ENCODE assay signal across 15 cellular contexts in genomic region chr6:47094351-47094925, GRCh38. TPM values are rescaled to one million over a fixed set of nuclear protein-coding genes. Genes with fewer than 3 reads are reported as not detected.
DNase-seq lines count a peak whose midpoint lies in the region; ATAC-seq and TF ChIP-seq lines count a peak whose summit lies in the region.
"Had no signal": no experiment of that assay in that cellular context is flagged by ENCODE, and none has a peak within 500 bp of the region (broad histone marks: within the 10 kb centered on the region; RNA-seq: fewer than 3 reads in every experiment).

No MANE protein-coding gene starts in this region.

- no peak overlapping the region for H3K4me3 Mint-ChIP-seq in WTC11

- POLR2A ChIA-PET in HEK293 (lab: Yijun Ruan, JAX) (interaction anchor here (0.7 to 2.8 kb wide), 2 partner anchors 215 to 310 kb away, joined by 3 to 11 read pairs; partner anchors contain the start of gene TNFRSF21), WTC11 (lab: Charles Lee) (no interaction called here)

- CTCF ChIA-PET in HEK293 (lab: Yijun Ruan, JAX), result interaction anchor here (0.6 to 11.3 kb wide), 12 partner anchors 9 to 214 kb away, joined by 3 to 230 read pairs (median 3); partner anchors contain the start of gene TNFRSF21
- CTCF ChIA-PET in WTC11 (lab: Charles Lee), result no interaction called here

- H3K36me3 ChIP-seq in HEK293 (ENCODE audit: control insufficient read depth in 2 of 2, insufficient read depth in 1 of 2, low read length in 2 of 2), result no peaks in the 10 kb centered on the region
- H3K36me3 ChIP-seq: BLaER1 had no signal

- no peaks in the 10 kb centered on the region for H3K27me3 Mint-ChIP-seq in WTC11 (ENCODE audit: low read depth)

- no peaks in the 10 kb centered on the region for H3K36me3 Mint-ChIP-seq in WTC11

- TF ChIP-seq CTCF in HEK293 (tag by site-specific recombination; IDR thresholded peaks at IDR 0.05), result peak; percentile 34; the same call in 1 of the 2 replicates
- TF ChIP-seq CTCF in WTC11 (IDR thresholded peaks at IDR 0.05), result no peak

- H3K9me3 ChIP-seq in HEK293 (ENCODE audit: control insufficient read depth, insufficient read depth, low read depth, low read length), result no peaks in the 10 kb centered on the region
- H3K9me3 ChIP-seq: BLaER1 had no signal

- DNase-seq in WTC11 (ENCODE audit: low spot score), result peak; percentile 19
- peak; percentile 20 for DNase-seq in glomerular visceral epithelial cell (ENCODE audit: extremely low spot score)
- DNase-seq in renal cortical epithelial cell (ENCODE audit: low read depth), result peak; percentile 74
- DNase-seq in SKM-1 treated with dmso at 0.1 percent for 144 hours (lab: John Stamatoyannopoulos, UW; ENCODE audit: unreplicated experiment), result no peak
- DNase-seq: activated CD4-positive, CD25-positive, alpha-beta regulatory T cell treated with anti-CD3 and anti-CD28 coated beads, Interleukin-2, amount 50 U/mL, for 72 hours; effector memory CD4-positive, alpha-beta T cell; head of caudate nucleus; NCI-H1092; NCI-H524 had no signal

- H3K4me1 ChIP-seq in HEK293 (ENCODE audit: control insufficient read depth, insufficient read depth, low read length), result no peaks in the 10 kb centered on the region

- H3K27ac Mint-ChIP-seq in WTC11, result no peak overlapping the region

- H3K4me1 Mint-ChIP-seq in WTC11, result peaks cover 16% of the 10 kb centered on the region

- ATAC-seq in WTC11 (peak; percentile 78), HG03095 (IDR thresholded peaks at IDR 0.05; ENCODE audit: unreplicated experiment) (no peak), GM21576 (IDR thresholded peaks at IDR 0.05; ENCODE audit: unreplicated experiment) (no peak), HG02610 (IDR thresholded peaks at IDR 0.05; ENCODE audit: unreplicated experiment) (no peak)
- ATAC-seq: SK-N-SH treated with all-trans-retinoic acid at 6 μM for 48 hours had no signal

- H3K4me3 ChIP-seq in HEK293 (ENCODE audit: low read depth, low read length), result no peak overlapping the region
- H3K4me3 ChIP-seq: BLaER1 had no signal

- no peak overlapping the region for H3K27ac ChIP-seq in HEK293 (ENCODE audit: extremely low read depth, low read depth, low read length)
- H3K27ac ChIP-seq: BLaER1 had no signal

- no peaks in the 10 kb centered on the region for H3K9me3 Mint-ChIP-seq in WTC11

TF ChIP-seq in HEK293, 187 proteins besides CTCF, POLR2A, EP300 and RAD21:
- TF ChIP-seq MZF1 (tag by site-specific recombination; IDR thresholded peaks at IDR 0.05; ENCODE audit: borderline replicate concordance) (peak; percentile 99), ZFP41 (tag by site-specific recombination; IDR thresholded peaks at IDR 0.05; ENCODE audit: borderline replicate concordance) (no peak)
TF ChIP-seq in HEK293: peak in this region for 1.

TF ChIP-seq in WTC11, 78 proteins besides CTCF, POLR2A, EP300 and RAD21:
- TF ChIP-seq GABPB1 (CRISPR knock-in tag; IDR thresholded peaks at IDR 0.05), result peak; percentile 44; the same call in 1 of the 2 replicates
- TF ChIP-seq ZBTB43 (CRISPR knock-in tag; IDR thresholded peaks at IDR 0.05), result no peak
TF ChIP-seq in WTC11: peak in this region for 1.

RNA-seq across cellular contexts. Expression of gene ADGRF1, which starts 52.3 kb away (rescaled TPM):
- 0.11 to 0.26 TPM (median 0.16 TPM) in 3 replicates for total RNA-seq in WTC11 (2021)
- 18.3 and 36.6 TPM in 2 replicates for total RNA-seq in renal cortical epithelial cell

Comparison
In these comparisons a context has a peak if more than half of its experiments do, and no peak if none do; other contexts are left out.
1. RNA of gene ADGRF1, which starts 52.3 kb away (total RNA-seq): 18.3 to 36.6 TPM in renal cortical epithelial cell; 0.11 to 0.26 TPM in WTC11; every median in the first group is over 10 times any median in the second.
2. Of the 8 proteins assayed by ChIP-seq in both HEK293 and WTC11: peak only in HEK293: CTCF; only in WTC11: none; in both: none; in neither: 7.